13 cellular contexts compared by ENCODE assay signal in genomic region chr21:16579538-16579937, GRCh38.
DNase-seq lines count a peak whose midpoint lies in the region; ATAC-seq, FAIRE-seq and TF ChIP-seq lines count a peak whose summit lies in the region.
"Had no signal": no experiment of that assay in that cellular context is flagged by ENCODE, and none has a peak within 500 bp of the region (broad histone marks: within the 10 kb centered on the region; RNA-seq: fewer than 3 reads in every experiment).

No MANE protein-coding gene starts in this region.

- intact Hi-C loops in pancreas (cut with DNase I), result no loop called here

- H3K9me2 ChIP-seq in GM23248 (ENCODE audit: insufficient read depth), result no peaks in the 10 kb centered on the region

- 19 to 28% methylated on average over 3 of the region's 3 CpGs for WGBS in GM23248 (ENCODE audit: low coverage in 1 of 2, low lambda C conversion rate in 2 of 2, missing lambda C conversion rate in 2 of 2), 2 experiments
- WGBS in pancreas, 2 donors, result 17 to 19% methylated on average over 3 of the region's 3 CpGs

- H3K27ac ChIP-seq in GM23248 (no peak overlapping the region), pancreas (no peak overlapping the region)

- ATAC-seq in pancreas (peak in 3 of 4 donors; percentile 45 to 58 (median 49)), HG03439 (IDR thresholded peaks at IDR 0.05; ENCODE audit: unreplicated experiment) (no peak), GM21529 (IDR thresholded peaks at IDR 0.05; ENCODE audit: unreplicated experiment) (no peak)
- ATAC-seq: HCT116 had no signal

- FAIRE-seq in pancreas (lab: Jason Lieb, UNC), result no peak

- no peaks in the 10 kb centered on the region for H3F3A ChIP-seq in GM23248 (ENCODE audit: insufficient read depth)

- no peak for TF ChIP-seq CTCF in pancreas (IDR thresholded peaks at IDR 0.05)

- no peaks in the 10 kb centered on the region for H4K20me1 ChIP-seq in GM23248 (ENCODE audit: insufficient read depth)

- H3K9me3 ChIP-seq in GM23248 (ENCODE audit: low read depth), result no peaks in the 10 kb centered on the region
- no peaks in the 10 kb centered on the region for H3K9me3 ChIP-seq in adipocyte (ENCODE audit: control insufficient read depth, low read length)
- H3K9me3 ChIP-seq in pancreas, result no peaks in the 10 kb centered on the region
- H3K9me3 ChIP-seq: BE2C, left lung had no signal

- H3K27me3 ChIP-seq in GM23248 (replicated peaks; ENCODE audit: insufficient read depth) (no peaks in the 10 kb centered on the region), adipocyte (replicated peaks; ENCODE audit: control insufficient read depth, insufficient read depth, low read length) (no peaks in the 10 kb centered on the region), pancreas (no peaks in the 10 kb centered on the region)
- H3K27me3 ChIP-seq: BE2C, left lung had no signal

- H3K4me3 ChIP-seq in GM23248 (no peak overlapping the region), adipocyte (ENCODE audit: low read length) (peak overlapping the region; percentile 72), pancreas (no peak overlapping the region)
- H3K4me3 ChIP-seq: left lung had no signal

- peaks cover 10% of the 10 kb centered on the region for H3K4me1 ChIP-seq in GM23248 (ENCODE audit: insufficient read depth)
- peaks cover 48% of the 10 kb centered on the region for H3K4me1 ChIP-seq in adipocyte (ENCODE audit: control insufficient read depth, insufficient read depth, low read length)
- H3K4me1 ChIP-seq in pancreas, result no peaks in the 10 kb centered on the region

- no peak overlapping the region; the same call in 1 of the 2 replicates for H2AFZ ChIP-seq in GM23248

- H3K9ac ChIP-seq in GM23248 (no peak overlapping the region), adipocyte (ENCODE audit: low read length) (peak overlapping the region; percentile 59)

- H3K36me3 ChIP-seq in GM23248 (ENCODE audit: low read depth) (no peaks in the 10 kb centered on the region), adipocyte (ENCODE audit: control insufficient read depth, insufficient read depth, low read length, severe bottlenecking) (no peaks in the 10 kb centered on the region), pancreas (no peaks in the 10 kb centered on the region)
- H3K36me3 ChIP-seq: BE2C, left lung had no signal

- H3K4me2 ChIP-seq in GM23248 (ENCODE audit: unreplicated experiment), result peak overlapping the region; percentile 28

- no peaks in the 10 kb centered on the region for H3K79me2 ChIP-seq in GM23248 (ENCODE audit: insufficient read depth)

- in situ Hi-C loops in GM23248 (cut with MboI), result loop anchor here (25.0 kb wide), 1 partner anchor 492 kb away; no protein-coding TSS in a partner anchor

- no peak for DNase-seq in GM23248
- DNase-seq in adipocyte (ENCODE audit: low read depth), result peak; percentile 31
- peak; percentile 77 for DNase-seq in foreskin melanocyte
- DNase-seq in pancreas, result no peak
- no peak for DNase-seq in Kasumi-1 (lab: John Stamatoyannopoulos, UW)
- no peak for DNase-seq in DMS153 (lab: John Stamatoyannopoulos, UW)
- DNase-seq: BE2C, left lung, NCI-H748 treated with DMSO at 0.1 percent for 48 hours, SW 1271 had no signal

Comparison
In these comparisons a context has a peak if more than half of its experiments do, and no peak if none do; other contexts are left out.
1. DNase-seq: peak in adipocyte (single experiment) and foreskin melanocyte (single experiment); none in GM23248 (single experiment), pancreas (0 of 6), Kasumi-1 (0 of 2) and DMS153 (single experiment).
2. ATAC-seq: peak in pancreas (3 of 4); none in HG03439 (single experiment) and GM21529 (single experiment).